In the genomic region with DNA sequence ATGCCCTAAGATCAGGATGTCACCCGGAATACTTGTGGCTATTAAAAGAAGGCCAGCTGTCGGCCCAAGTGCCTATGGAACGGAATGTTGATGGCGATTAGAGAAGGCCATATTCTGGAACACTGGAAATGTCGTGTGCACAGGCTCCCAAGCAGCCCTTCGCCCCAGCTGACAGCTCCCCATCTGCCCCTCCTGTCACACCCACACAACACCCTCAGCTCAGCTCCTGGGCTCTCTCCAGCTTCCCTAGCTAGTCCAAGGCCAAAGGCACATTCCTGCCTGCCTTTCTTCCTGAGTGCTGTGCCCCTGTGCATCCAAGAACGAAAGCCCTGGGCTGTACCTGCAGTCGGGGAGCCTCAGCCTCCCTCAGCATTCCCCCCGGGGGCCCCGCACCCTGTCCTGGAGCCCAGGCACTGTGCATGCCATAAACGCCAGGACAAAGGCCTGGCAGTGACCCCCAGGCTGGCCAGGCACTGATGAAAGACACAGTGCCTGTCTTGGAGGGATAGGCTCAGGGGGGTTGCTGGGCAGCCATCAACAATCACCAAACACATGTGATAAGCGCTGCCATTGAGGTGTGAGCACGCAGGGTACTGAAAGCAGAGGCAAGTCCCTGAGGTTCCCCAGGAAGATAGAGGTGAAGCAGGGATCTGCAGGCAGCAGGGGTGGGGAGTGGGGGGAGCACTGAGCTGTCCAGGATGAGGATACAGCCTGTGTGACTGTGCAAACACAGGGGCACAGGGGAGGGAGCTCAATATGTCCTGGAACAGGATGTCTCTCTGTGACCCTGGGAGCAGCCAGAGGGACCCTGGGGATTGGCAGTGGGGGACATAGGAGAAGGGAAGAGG, we compare ENCODE assay signal across 20 cellular contexts. TPM values are rescaled to one million over a fixed set of nuclear protein-coding genes. Genes with fewer than 3 reads are reported as not detected.
DNase-seq lines count a peak whose midpoint lies in the region; ATAC-seq, FAIRE-seq and TF ChIP-seq lines count a peak whose summit lies in the region.
"Had no signal": no experiment of that assay in that cellular context is flagged by ENCODE, and none has a peak within 500 bp of the region (broad histone marks: within the 10 kb centered on the region; RNA-seq: fewer than 3 reads in every experiment).

No MANE protein-coding gene starts in this region.

- 11 to 43% (median 33%) methylated on average over 8 to 13 of the region's 13 CpGs for WGBS in heart left ventricle, 4 donors

- no peak overlapping the region for H3K27ac Mint-ChIP-seq in osteocyte (ENCODE audit: unreplicated experiment)

- no peaks in the 10 kb centered on the region for H3K36me3 ChIP-seq in SJCRH30
- H3K36me3 ChIP-seq in heart left ventricle: peaks cover 0 to 10% (median 0%) of the 10 kb centered on the region in 9 donors
- H3K36me3 ChIP-seq in osteoblast (ENCODE audit: insufficient read depth, low read length): no peaks in the 10 kb centered on the region

- no peaks in the 10 kb centered on the region for H3K27me3 Mint-ChIP-seq in osteocyte (ENCODE audit: unreplicated experiment)
- H3K27me3 Mint-ChIP-seq: central memory CD8-positive, alpha-beta T cell had no signal

- no peak overlapping the region for H3K4me3 Mint-ChIP-seq in osteocyte (ENCODE audit: unreplicated experiment)
- H3K4me3 Mint-ChIP-seq: central memory CD8-positive, alpha-beta T cell had no signal

- H3K27me3 ChIP-seq in SJCRH30: no peaks in the 10 kb centered on the region
- H3K27me3 ChIP-seq in heart left ventricle: no peaks in the 10 kb centered on the region
- no peaks in the 10 kb centered on the region for H3K27me3 ChIP-seq in osteoblast (ENCODE audit: insufficient read depth, low read length)

- H3K4me2 ChIP-seq in osteoblast (ENCODE audit: insufficient read depth, low read length): no peak overlapping the region

- H3K4me3 ChIP-seq in SJCRH30: no peak overlapping the region
- peak overlapping the region in 2 of 12 donors; percentile 18 to 62 for H3K4me3 ChIP-seq in heart left ventricle
- H3K4me3 ChIP-seq in osteoblast (ENCODE audit: insufficient read depth, low read length): no peak overlapping the region

- TF ChIP-seq POLR2A in heart left ventricle (IDR thresholded peaks at IDR 0.05): no peak

- no peaks in the 10 kb centered on the region for H3K79me2 ChIP-seq in osteoblast (ENCODE audit: insufficient read depth, low read length)

- H2AFZ ChIP-seq in osteoblast (ENCODE audit: low read length): no peak overlapping the region

- ATAC-seq in heart left ventricle: peak; percentile 44 to 55 (median 50)
- ATAC-seq: activated naive CD4-positive, alpha-beta T cell treated with anti-CD3 and anti-CD28 coated beads, Interleukin-2, amount 50 U/mL, for 72 hours had no signal

- no peaks in the 10 kb centered on the region for H4K20me1 ChIP-seq in osteoblast (ENCODE audit: insufficient read depth, low read length)

- H3K4me1 Mint-ChIP-seq in osteocyte (ENCODE audit: unreplicated experiment): peaks cover 45% of the 10 kb centered on the region
- H3K4me1 Mint-ChIP-seq: central memory CD8-positive, alpha-beta T cell had no signal

- TF ChIP-seq CTCF in heart left ventricle (IDR thresholded peaks at IDR 0.05): no peak
- TF ChIP-seq CTCF in osteoblast (IDR thresholded peaks at IDR 0.05; ENCODE audit: extremely low read depth, low read depth, low read length): no peak
- no peak for TF ChIP-seq CTCF in osteocyte (IDR thresholded peaks at IDR 0.05)

- no peak for FAIRE-seq in GM19239 (lab: Jason Lieb, UNC)
- FAIRE-seq: endothelial cell of umbilical vein had no signal

- H3K27ac ChIP-seq in SJCRH30 (no peak overlapping the region), heart left ventricle (peak overlapping the region; percentile 86 to 100 (median 96)), osteoblast (ENCODE audit: low read depth, low read length) (no peak overlapping the region)

- H3K4me1 ChIP-seq in SJCRH30 (peaks cover 33% of the 10 kb centered on the region), heart left ventricle (peaks cover 0 to 71% (median 39%) of the 10 kb centered on the region in 12 donors), osteoblast (ENCODE audit: insufficient read depth, low read length) (peaks cover 18% of the 10 kb centered on the region)

- no peaks in the 10 kb centered on the region for H3K9me3 Mint-ChIP-seq in osteocyte (ENCODE audit: unreplicated experiment)
- H3K9me3 Mint-ChIP-seq: activated naive CD4-positive, alpha-beta T cell treated with anti-CD3 and anti-CD28 coated beads, Interleukin-2, amount 50 U/mL, for 72 hours; central memory CD8-positive, alpha-beta T cell had no signal

- intact Hi-C loops in heart left ventricle (cut with DNase I): no loop called here

- H3K9me3 ChIP-seq in SJCRH30 (replicated peaks) (no peaks in the 10 kb centered on the region), heart left ventricle (no peaks in the 10 kb centered on the region), osteoblast (ENCODE audit: low read depth, low read length) (no peaks in the 10 kb centered on the region)

- H3K36me3 Mint-ChIP-seq in osteocyte (ENCODE audit: unreplicated experiment): no peaks in the 10 kb centered on the region
- H3K36me3 Mint-ChIP-seq: activated naive CD4-positive, alpha-beta T cell treated with anti-CD3 and anti-CD28 coated beads, Interleukin-2, amount 50 U/mL, for 72 hours had no signal

- peak; percentile 30 for DNase-seq in EH (ENCODE audit: low read depth)
- DNase-seq in SJCRH30: peak; percentile 24 to 41
- peak; percentile 75 to 94 (median 83) for DNase-seq in heart left ventricle
- DNase-seq in osteoblast (ENCODE audit: insufficient read length, low spot score, missing footprints): peak; percentile 76
- no peak for DNase-seq in NCI-H1105 (lab: John Stamatoyannopoulos, UW)
- DNase-seq in D341Med (ENCODE audit: low spot score): no peak
- no peak for DNase-seq in osteocyte (ENCODE audit: extremely low spot score, unreplicated experiment)
- DNase-seq in GM19239 (ENCODE audit: insufficient read length, low spot score): no peak
- DNase-seq: activated CD4-positive, alpha-beta T cell treated with anti-CD3 and anti-CD28 coated beads for 4 hours; activated T-cell treated with anti-CD3 and anti-CD28 coated beads, Interleukin-2, amount 50 U/mL, for 1 hour; islet precursor cell; stimulated activated CD4-positive, alpha-beta T cell treated with anti-CD3 and anti-CD28 coated beads, Interleukin-2, amount 100 ng/mL, for 48 hours; T1000 had no signal

RNA-seq across cellular contexts. Expression of a gene that starts 3.7 kb away (rescaled TPM):
- 0.53 and 0.59 TPM in 2 replicates for total RNA-seq in SJCRH30 (2014; rRNA removed; shearing (Covaris generic))
- total RNA-seq in heart left ventricle (1,000 to 10,000 TPM in 7 of 9 donors, 100 to 1,000 TPM in 2; 800 to 1,716 (median 1,273) TPM), osteoblast (under 0.01 TPM in 2 replicates), osteocyte (0.37 and 0.46 TPM in 2 replicates)
- polyA plus RNA-seq in heart left ventricle: 1,000 to 10,000 TPM in 1 of 2 donors, 100 to 1,000 TPM in 1; 165 to 1,759 TPM
- total RNA-seq: endothelial cell of umbilical vein, HT-29 had no signal
- polyA plus RNA-seq: endothelial cell of umbilical vein had no signal

RNA-seq across cellular contexts. Expression of a gene that starts 10.2 kb away (rescaled TPM):
- total RNA-seq in SJCRH30 (2014; rRNA removed; shearing (Covaris generic)): not detected in 2 replicates
- total RNA-seq in heart left ventricle (under 1 TPM in 3 of 9 donors, not detected in 6; 0.19 to 0.28 (median 0.25) TPM), osteoblast (not detected in 2 replicates), osteocyte (not detected in 2 replicates)
- polyA plus RNA-seq in heart left ventricle: under 1 TPM; 0.03 to 0.08 TPM
- total RNA-seq: activated naive CD4-positive, alpha-beta T cell treated with anti-CD3 and anti-CD28 coated beads, Interleukin-2, amount 50 U/mL, for 72 hours; endothelial cell of umbilical vein; HT-29; MCF 10A; renal cortical epithelial cell; ureter had no signal
- polyA plus RNA-seq: endothelial cell of umbilical vein had no signal

Comparison
In these comparisons a context has a peak if more than half of its experiments do, and no peak if none do; other contexts are left out.
1. DNase-seq: peak in EH (single experiment), SJCRH30 (2 of 2), heart left ventricle (5 of 5) and osteoblast (single experiment); none in NCI-H1105 (single experiment), D341Med (single experiment), osteocyte (single experiment) and GM19239 (single experiment).
2. H3K27ac ChIP-seq: peak in heart left ventricle (12 of 12); none in SJCRH30 (single experiment) and osteoblast (single experiment).
3. RNA of a gene that starts 3.7 kb away (total RNA-seq): 800 to 1,716 TPM in heart left ventricle; 0.53 to 0.59 TPM in SJCRH30, 0.37 to 0.46 TPM in osteocyte and under 0.01 TPM in osteoblast; every median in the first group is over 100 times any median in the second.